1 cellular context compared by ENCODE assay signal in the genomic region with DNA sequence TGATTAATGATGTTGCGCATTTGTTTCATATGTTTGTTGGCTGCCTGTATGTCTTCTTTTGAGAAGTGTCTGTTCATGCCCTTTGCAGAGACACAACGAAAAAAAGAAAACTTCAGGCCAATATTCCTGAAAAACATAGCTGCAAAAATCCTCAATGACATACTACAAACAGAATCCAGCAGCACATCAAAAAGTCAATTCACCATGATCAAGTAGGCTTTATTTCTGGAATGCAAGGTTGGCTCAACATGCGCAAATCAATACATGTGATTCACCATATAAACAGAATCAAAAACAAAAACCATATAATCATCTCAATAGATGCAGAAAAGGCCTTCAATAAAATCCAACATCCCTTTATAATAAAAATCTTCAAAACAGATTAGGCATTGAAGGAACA.
TF ChIP-seq lines count a peak whose summit lies in the region.

No MANE protein-coding gene starts in this region.

TF ChIP-seq in HepG2, 621 proteins besides CTCF, POLR2A, EP300 and RAD21:
- TF ChIP-seq CAMTA2 (CRISPR knock-in tag; IDR thresholded peaks at IDR 0.05; ENCODE audit: borderline replicate concordance) (no peak), CENPT (CRISPR knock-in tag; IDR thresholded peaks at IDR 0.05; ENCODE audit: low read depth) (no peak), TGIF2 (CRISPR knock-in tag; IDR thresholded peaks at IDR 0.05) (no peak), ATRX (CRISPR knock-in tag; IDR thresholded peaks at IDR 0.05; ENCODE audit: borderline replicate concordance) (no peak), HMG20B (CRISPR knock-in tag; conservative IDR thresholded peaks at IDR 0.05) (no peak), SIX1 (CRISPR knock-in tag; IDR thresholded peaks at IDR 0.05; ENCODE audit: borderline replicate concordance) (no peak), ZNF232 (CRISPR knock-in tag; IDR thresholded peaks at IDR 0.05; ENCODE audit: borderline replicate concordance) (no peak), ELF4 (CRISPR knock-in tag; IDR thresholded peaks at IDR 0.05; ENCODE audit: borderline replicate concordance) (no peak), SETDB1 (CRISPR knock-in tag; IDR thresholded peaks at IDR 0.05; ENCODE audit: borderline replicate concordance) (no peak), NPAS2 (CRISPR knock-in tag; IDR thresholded peaks at IDR 0.05; ENCODE audit: borderline replicate concordance) (no peak), ZNF441 (CRISPR knock-in tag; IDR thresholded peaks at IDR 0.05; ENCODE audit: borderline replicate concordance) (no peak), ZMYM3 (CRISPR knock-in tag; IDR thresholded peaks at IDR 0.05) (no peak)
- TF ChIP-seq, protein P1, sequence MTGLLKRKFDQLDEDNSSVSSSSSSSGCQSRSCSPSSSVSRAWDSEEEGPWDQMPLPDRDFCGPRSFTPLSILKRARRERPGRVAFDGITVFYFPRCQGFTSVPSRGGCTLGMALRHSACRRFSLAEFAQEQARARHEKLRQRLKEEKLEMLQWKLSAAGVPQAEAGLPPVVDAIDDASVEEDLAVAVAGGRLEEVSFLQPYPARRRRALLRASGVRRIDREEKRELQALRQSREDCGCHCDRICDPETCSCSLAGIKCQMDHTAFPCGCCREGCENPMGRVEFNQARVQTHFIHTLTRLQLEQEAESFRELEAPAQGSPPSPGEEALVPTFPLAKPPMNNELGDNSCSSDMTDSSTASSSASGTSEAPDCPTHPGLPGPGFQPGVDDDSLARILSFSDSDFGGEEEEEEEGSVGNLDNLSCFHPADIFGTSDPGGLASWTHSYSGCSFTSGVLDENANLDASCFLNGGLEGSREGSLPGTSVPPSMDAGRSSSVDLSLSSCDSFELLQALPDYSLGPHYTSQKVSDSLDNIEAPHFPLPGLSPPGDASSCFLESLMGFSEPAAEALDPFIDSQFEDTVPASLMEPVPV (CRISPR knock-in tag; IDR thresholded peaks at IDR 0.05): no peak
- TF ChIP-seq, protein P2, sequence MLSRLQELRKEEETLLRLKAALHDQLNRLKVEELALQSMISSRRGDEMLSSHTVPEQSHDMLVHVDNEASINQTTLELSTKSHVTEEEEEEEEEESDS (CRISPR knock-in tag; IDR thresholded peaks at IDR 0.05; ENCODE audit: borderline replicate concordance): no peak
- TF ChIP-seq, protein P3, sequence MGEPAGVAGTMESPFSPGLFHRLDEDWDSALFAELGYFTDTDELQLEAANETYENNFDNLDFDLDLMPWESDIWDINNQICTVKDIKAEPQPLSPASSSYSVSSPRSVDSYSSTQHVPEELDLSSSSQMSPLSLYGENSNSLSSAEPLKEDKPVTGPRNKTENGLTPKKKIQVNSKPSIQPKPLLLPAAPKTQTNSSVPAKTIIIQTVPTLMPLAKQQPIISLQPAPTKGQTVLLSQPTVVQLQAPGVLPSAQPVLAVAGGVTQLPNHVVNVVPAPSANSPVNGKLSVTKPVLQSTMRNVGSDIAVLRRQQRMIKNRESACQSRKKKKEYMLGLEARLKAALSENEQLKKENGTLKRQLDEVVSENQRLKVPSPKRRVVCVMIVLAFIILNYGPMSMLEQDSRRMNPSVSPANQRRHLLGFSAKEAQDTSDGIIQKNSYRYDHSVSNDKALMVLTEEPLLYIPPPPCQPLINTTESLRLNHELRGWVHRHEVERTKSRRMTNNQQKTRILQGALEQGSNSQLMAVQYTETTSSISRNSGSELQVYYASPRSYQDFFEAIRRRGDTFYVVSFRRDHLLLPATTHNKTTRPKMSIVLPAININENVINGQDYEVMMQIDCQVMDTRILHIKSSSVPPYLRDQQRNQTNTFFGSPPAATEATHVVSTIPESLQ (CRISPR knock-in tag; conservative IDR thresholded peaks at IDR 0.05): no peak
- TF ChIP-seq, protein P4, sequence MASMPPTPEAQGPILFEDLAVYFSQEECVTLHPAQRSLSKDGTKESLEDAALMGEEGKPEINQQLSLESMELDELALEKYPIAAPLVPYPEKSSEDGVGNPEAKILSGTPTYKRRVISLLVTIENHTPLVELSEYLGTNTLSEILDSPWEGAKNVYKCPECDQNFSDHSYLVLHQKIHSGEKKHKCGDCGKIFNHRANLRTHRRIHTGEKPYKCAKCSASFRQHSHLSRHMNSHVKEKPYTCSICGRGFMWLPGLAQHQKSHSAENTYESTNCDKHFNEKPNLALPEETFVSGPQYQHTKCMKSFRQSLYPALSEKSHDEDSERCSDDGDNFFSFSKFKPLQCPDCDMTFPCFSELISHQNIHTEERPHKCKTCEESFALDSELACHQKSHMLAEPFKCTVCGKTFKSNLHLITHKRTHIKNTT (CRISPR knock-in tag; IDR thresholded peaks at IDR 0.05): no peak
- TF ChIP-seq, protein P5, sequence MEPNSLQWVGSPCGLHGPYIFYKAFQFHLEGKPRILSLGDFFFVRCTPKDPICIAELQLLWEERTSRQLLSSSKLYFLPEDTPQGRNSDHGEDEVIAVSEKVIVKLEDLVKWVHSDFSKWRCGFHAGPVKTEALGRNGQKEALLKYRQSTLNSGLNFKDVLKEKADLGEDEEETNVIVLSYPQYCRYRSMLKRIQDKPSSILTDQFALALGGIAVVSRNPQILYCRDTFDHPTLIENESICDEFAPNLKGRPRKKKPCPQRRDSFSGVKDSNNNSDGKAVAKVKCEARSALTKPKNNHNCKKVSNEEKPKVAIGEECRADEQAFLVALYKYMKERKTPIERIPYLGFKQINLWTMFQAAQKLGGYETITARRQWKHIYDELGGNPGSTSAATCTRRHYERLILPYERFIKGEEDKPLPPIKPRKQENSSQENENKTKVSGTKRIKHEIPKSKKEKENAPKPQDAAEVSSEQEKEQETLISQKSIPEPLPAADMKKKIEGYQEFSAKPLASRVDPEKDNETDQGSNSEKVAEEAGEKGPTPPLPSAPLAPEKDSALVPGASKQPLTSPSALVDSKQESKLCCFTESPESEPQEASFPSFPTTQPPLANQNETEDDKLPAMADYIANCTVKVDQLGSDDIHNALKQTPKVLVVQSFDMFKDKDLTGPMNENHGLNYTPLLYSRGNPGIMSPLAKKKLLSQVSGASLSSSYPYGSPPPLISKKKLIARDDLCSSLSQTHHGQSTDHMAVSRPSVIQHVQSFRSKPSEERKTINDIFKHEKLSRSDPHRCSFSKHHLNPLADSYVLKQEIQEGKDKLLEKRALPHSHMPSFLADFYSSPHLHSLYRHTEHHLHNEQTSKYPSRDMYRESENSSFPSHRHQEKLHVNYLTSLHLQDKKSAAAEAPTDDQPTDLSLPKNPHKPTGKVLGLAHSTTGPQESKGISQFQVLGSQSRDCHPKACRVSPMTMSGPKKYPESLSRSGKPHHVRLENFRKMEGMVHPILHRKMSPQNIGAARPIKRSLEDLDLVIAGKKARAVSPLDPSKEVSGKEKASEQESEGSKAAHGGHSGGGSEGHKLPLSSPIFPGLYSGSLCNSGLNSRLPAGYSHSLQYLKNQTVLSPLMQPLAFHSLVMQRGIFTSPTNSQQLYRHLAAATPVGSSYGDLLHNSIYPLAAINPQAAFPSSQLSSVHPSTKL (CRISPR knock-in tag; IDR thresholded peaks at IDR 0.05): no peak
- TF ChIP-seq, protein P6, sequence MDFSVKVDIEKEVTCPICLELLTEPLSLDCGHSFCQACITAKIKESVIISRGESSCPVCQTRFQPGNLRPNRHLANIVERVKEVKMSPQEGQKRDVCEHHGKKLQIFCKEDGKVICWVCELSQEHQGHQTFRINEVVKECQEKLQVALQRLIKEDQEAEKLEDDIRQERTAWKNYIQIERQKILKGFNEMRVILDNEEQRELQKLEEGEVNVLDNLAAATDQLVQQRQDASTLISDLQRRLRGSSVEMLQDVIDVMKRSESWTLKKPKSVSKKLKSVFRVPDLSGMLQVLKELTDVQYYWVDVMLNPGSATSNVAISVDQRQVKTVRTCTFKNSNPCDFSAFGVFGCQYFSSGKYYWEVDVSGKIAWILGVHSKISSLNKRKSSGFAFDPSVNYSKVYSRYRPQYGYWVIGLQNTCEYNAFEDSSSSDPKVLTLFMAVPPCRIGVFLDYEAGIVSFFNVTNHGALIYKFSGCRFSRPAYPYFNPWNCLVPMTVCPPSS (IDR thresholded peaks at IDR 0.05): no peak
TF ChIP-seq in HepG2: peak in this region for 0.
